In genomic region chr4:158255727-158256324, GRCh38 we compare ENCODE assay signal across 9 cellular contexts. TPM values are rescaled to one million over a fixed set of nuclear protein-coding genes. Genes with fewer than 3 reads are reported as not detected.
DNase-seq lines count a peak whose midpoint lies in the region; ATAC-seq and TF ChIP-seq lines count a peak whose summit lies in the region.
"Had no signal": no experiment of that assay in that cellular context is flagged by ENCODE, and none has a peak within 500 bp of the region (broad histone marks: within the 10 kb centered on the region; RNA-seq: fewer than 3 reads in every experiment).

No MANE protein-coding gene starts in this region.

- H3K36me3 ChIP-seq in GM23248 (ENCODE audit: low read depth) (no peaks in the 10 kb centered on the region), KMS-11 (ENCODE audit: insufficient read depth) (no peaks in the 10 kb centered on the region), MG63 (no peaks in the 10 kb centered on the region)

- no peak overlapping the region; the same call in 1 of the 2 replicates for H2AFZ ChIP-seq in GM23248
- 0 out of 2 replicates have a peak overlapping the region, but pooled peaks have one; percentile 17 for H2AFZ ChIP-seq in KMS-11 (ENCODE audit: low read depth)

- H3K4me3 ChIP-seq in GM23248 = no peak overlapping the region
- no peak overlapping the region for H3K4me3 ChIP-seq in KMS-11 (IDR thresholded peaks at IDR 0.05; ENCODE audit: insufficient read depth, low read depth, low read length)
- no peak overlapping the region for H3K4me3 ChIP-seq in foreskin fibroblast (ENCODE audit: low read depth in 1 of 2, low read length in 2 of 2)
- no peak overlapping the region for H3K4me3 ChIP-seq in MG63

- TF ChIP-seq CTCF in KMS-11 (conservative IDR thresholded peaks at IDR 0.05; ENCODE audit: low read depth, low read length) (peak; percentile 82), foreskin fibroblast (IDR thresholded peaks at IDR 0.05; ENCODE audit: low read depth, low read length) (peak; percentile 71)

- no peaks in the 10 kb centered on the region for H3F3A ChIP-seq in GM23248 (ENCODE audit: insufficient read depth)

- H3K27ac ChIP-seq in GM23248 (no peak overlapping the region), KMS-11 (no peak overlapping the region)

- DNase-seq in DMS 273 (lab: John Stamatoyannopoulos, UW; ENCODE audit: unreplicated experiment) = peak; percentile 55
- no peak for DNase-seq in DMS 273 treated with DMSO at 0.1 percent for 48 hours (lab: John Stamatoyannopoulos, UW)
- peak; percentile 77 for DNase-seq in GM23248
- DNase-seq in foreskin fibroblast = peak; percentile 25 to 74
- peak; percentile 46 for DNase-seq in renal cortical epithelial cell (ENCODE audit: low read depth)
- DNase-seq in MG63 = no peak
- DNase-seq: activated naive CD8-positive, alpha-beta T cell treated with anti-CD3 and anti-CD28 coated beads, Interleukin-2, amount 10 ng/mL, durations not matched to agents 7 days and 5 days had no signal

- H3K9me3 ChIP-seq in GM23248 (ENCODE audit: low read depth) (no peaks in the 10 kb centered on the region), MG63 (no peaks in the 10 kb centered on the region)

- in situ Hi-C loops in GM23248 (cut with MboI) = no loop called here

- H3K27me3 ChIP-seq in GM23248 (replicated peaks; ENCODE audit: insufficient read depth) (no peaks in the 10 kb centered on the region), KMS-11 (ENCODE audit: insufficient read depth, low read depth) (no peaks in the 10 kb centered on the region), MG63 (no peaks in the 10 kb centered on the region)

- no peaks in the 10 kb centered on the region for H3K9me2 ChIP-seq in GM23248 (ENCODE audit: insufficient read depth)

- H3K4me2 ChIP-seq in GM23248 (ENCODE audit: unreplicated experiment) (no peak overlapping the region), KMS-11 (no peak overlapping the region)

- H3K9ac ChIP-seq in GM23248 (no peak overlapping the region), KMS-11 (no peak overlapping the region)

- peak; percentile 77 for ATAC-seq in SK-N-SH treated with all-trans-retinoic acid at 6 μM for 48 hours

- H3K79me2 ChIP-seq in GM23248 (ENCODE audit: insufficient read depth) (no peaks in the 10 kb centered on the region), KMS-11 (ENCODE audit: insufficient read depth, low read depth) (no peaks in the 10 kb centered on the region)

- 33% methylated on average over 3 of the region's 3 CpGs for WGBS in GM23248 (ENCODE audit: low coverage in 1 of 2, low lambda C conversion rate in 2 of 2, missing lambda C conversion rate in 2 of 2), 2 experiments

- H4K20me1 ChIP-seq in GM23248 (ENCODE audit: insufficient read depth) = no peaks in the 10 kb centered on the region
- no peaks in the 10 kb centered on the region for H4K20me1 ChIP-seq in KMS-11 (ENCODE audit: insufficient read depth)

- H3K4me1 ChIP-seq in GM23248 (ENCODE audit: insufficient read depth) (peaks cover 5% of the 10 kb centered on the region; the same call in 1 of the 2 replicates), KMS-11 (ENCODE audit: low read depth, poor library complexity, severe bottlenecking) (peaks cover 3% of the 10 kb centered on the region)

TF ChIP-seq in SK-N-SH treated with all-trans-retinoic acid at 6 μM for 48 hours, 23 proteins besides CTCF, POLR2A, EP300 and RAD21:
- TF ChIP-seq ZNF565 (CRISPR knock-in tag; conservative IDR thresholded peaks at IDR 0.05; ENCODE audit: low read depth) (no peak), CREB5 (CRISPR knock-in tag; IDR thresholded peaks at IDR 0.05; ENCODE audit: low read depth) (no peak), CSDC2 (CRISPR knock-in tag; IDR thresholded peaks at IDR 0.05) (no peak), ARNTL (CRISPR knock-in tag; IDR thresholded peaks at IDR 0.05; ENCODE audit: borderline replicate concordance, low read depth) (no peak), TCF4 (CRISPR knock-in tag; IDR thresholded peaks at IDR 0.05; ENCODE audit: borderline replicate concordance) (no peak)
TF ChIP-seq in SK-N-SH treated with all-trans-retinoic acid at 6 μM for 48 hours: peak in this region for 0.

RNA-seq across cellular contexts. Expression of gene TMEM144, which starts 45.5 kb away (rescaled TPM):
- total RNA-seq in GM23248 (2014; rRNA removed; shearing (Covaris generic)) = 0.63 and 2.4 TPM in 2 replicates
- 1.1 and 1.6 TPM in 2 replicates for polyA plus RNA-seq in GM23248 (2016; fragmentation: Nextera tagmentation; extraction: Ambion mirVana)
- 8.5 and 12.9 TPM in 2 replicates for total RNA-seq in renal cortical epithelial cell
- total RNA-seq in MG63 (2014; rRNA removed; shearing (Covaris generic); ENCODE audit: low replicate concordance) = 1.7 and 3.9 TPM in 2 replicates

Comparison
In these comparisons a context has a peak if more than half of its experiments do, and no peak if none do; other contexts are left out.
1. DNase-seq: peak in DMS 273 (single experiment), GM23248 (single experiment), foreskin fibroblast (2 of 2) and renal cortical epithelial cell (single experiment); none in DMS 273 treated with DMSO at 0.1 percent for 48 hours (single experiment) and MG63 (single experiment).